8 cellular contexts compared by ENCODE assay signal in genomic region chr19:37718357-37718756, GRCh38. TPM values are rescaled to one million over a fixed set of nuclear protein-coding genes. Genes with fewer than 3 reads are reported as not detected.
A peak's percentile ranks its signal among the peaks of the same experiment; 100 is the strongest.
DNase-seq lines count a peak whose midpoint lies in the region; ATAC-seq and TF ChIP-seq lines count a peak whose summit lies in the region.

No MANE protein-coding gene starts in this region.

- H3K27me3 Mint-ChIP-seq in T-helper 17 cell: no peaks in the 10 kb centered on the region

- H3F3A ChIP-seq in smooth muscle cell (ENCODE audit: low read depth): no peaks in the 10 kb centered on the region

- H3K36me3 Mint-ChIP-seq in T-helper 17 cell (ENCODE audit: low read depth): no peaks in the 10 kb centered on the region

- peaks cover 22% of the 10 kb centered on the region for H3K79me2 ChIP-seq in smooth muscle cell (ENCODE audit: low read depth)

- peak overlapping the region; percentile 93 for H3K4me2 ChIP-seq in smooth muscle cell

- H3K9ac ChIP-seq in smooth muscle cell (ENCODE audit: low read depth): no peak overlapping the region

- WGBS in right cardiac atrium: 42% methylated on average over 10 of the region's 10 CpGs
- 43% methylated on average over 10 of the region's 10 CpGs for WGBS in smooth muscle cell (ENCODE audit: low lambda C conversion rate)

- TF ChIP-seq CTCF in smooth muscle cell (IDR thresholded peaks at IDR 0.05; ENCODE audit: borderline replicate concordance, insufficient read depth, poor library complexity, severe bottlenecking): no peak

- H4K20me1 ChIP-seq in smooth muscle cell (ENCODE audit: low read depth): no peaks in the 10 kb centered on the region

- peak overlapping the region; percentile 95 for H3K4me3 Mint-ChIP-seq in T-helper 17 cell

- H3K36me3 ChIP-seq in smooth muscle cell (ENCODE audit: low read depth): no peaks in the 10 kb centered on the region

- peaks cover 10% of the 10 kb centered on the region for H3K4me1 Mint-ChIP-seq in T-helper 17 cell

- peak overlapping the region; percentile 87 for H3K4me3 ChIP-seq in right cardiac atrium (ENCODE audit: low read length)
- H3K4me3 ChIP-seq in smooth muscle cell: peak overlapping the region; percentile 89

- peak overlapping the region; percentile 95 for H3K27ac Mint-ChIP-seq in T-helper 17 cell

- H3K9me3 ChIP-seq in T-helper 17 cell (ENCODE audit: control insufficient read depth, low read length, poor library complexity, severe bottlenecking) (no peaks in the 10 kb centered on the region), right cardiac atrium (ENCODE audit: control insufficient read depth, low read length) (no peaks in the 10 kb centered on the region), smooth muscle cell (replicated peaks; ENCODE audit: low read depth) (no peaks in the 10 kb centered on the region)

- intact Hi-C loops in right cardiac atrium (cut with DNase I): loop anchor here in 1 of 4 donors (5.0 kb wide), 1 partner anchor 61 kb away; the partner anchor contains the start of gene ZFP30

- H3K27ac ChIP-seq in right cardiac atrium (ENCODE audit: low read length): no peak overlapping the region
- no peak overlapping the region for H3K27ac ChIP-seq in smooth muscle cell (ENCODE audit: low read depth)

- H3K4me1 ChIP-seq in right cardiac atrium (ENCODE audit: control insufficient read depth, insufficient read depth, low read length): peaks cover 3% of the 10 kb centered on the region
- peaks cover 8% of the 10 kb centered on the region for H3K4me1 ChIP-seq in smooth muscle cell (ENCODE audit: low read depth)

- DNase-seq in DMS 273 (lab: John Stamatoyannopoulos, UW; ENCODE audit: unreplicated experiment) (peak; percentile 48), DMS 273 treated with DMSO at 0.1 percent for 48 hours (lab: John Stamatoyannopoulos, UW) (no peak), T-helper 17 cell (no peak), right cardiac atrium (no peak), smooth muscle cell (lab: John Stamatoyannopoulos, UW; ENCODE audit: unreplicated experiment) (no peak), NCI-H446 (lab: John Stamatoyannopoulos, UW) (no peak), kidney tubule cell (ENCODE audit: low spot score) (no peak)

- H3K27me3 ChIP-seq in right cardiac atrium (ENCODE audit: control insufficient read depth, insufficient read depth) (no peaks in the 10 kb centered on the region), smooth muscle cell (ENCODE audit: low read depth) (no peaks in the 10 kb centered on the region)

- ATAC-seq in T-helper 17 cell (no peak), right cardiac atrium (no peak), GM18867 (IDR thresholded peaks at IDR 0.05; ENCODE audit: unreplicated experiment) (no peak)

- peak overlapping the region; percentile 98 for H2AFZ ChIP-seq in smooth muscle cell (ENCODE audit: low read depth)

RNA-seq across cellular contexts. Expression of gene ZNF607, which starts 1.2 kb away (rescaled TPM):
- total RNA-seq in T-helper 17 cell: 1 to 10 TPM; 3.6 to 5.2 TPM
- total RNA-seq in right cardiac atrium: 1 to 10 TPM; 4.0 to 7.9 (median 7.1) TPM
- polyA plus RNA-seq in right cardiac atrium: 2.2 TPM
- total RNA-seq in smooth muscle cell: 3.6 and 10.9 TPM in 2 replicates
- 3.1 and 3.8 TPM in 2 replicates for polyA plus RNA-seq in smooth muscle cell
